In genomic region chr19:9014809-9015208, GRCh38 we compare ENCODE assay signal across 1 cellular context.
TF ChIP-seq lines count a peak whose summit lies in the region.

No MANE protein-coding gene starts in this region.

TF ChIP-seq in K562, 482 proteins besides CTCF, POLR2A, EP300 and RAD21 (continued from another document and continues in another):
- TF ChIP-seq CHAMP1 (IDR thresholded peaks at IDR 0.05), result no peak
- TF ChIP-seq LEF1 (IDR thresholded peaks at IDR 0.05), result peak; percentile 42; the same call in 1 of the 2 replicates
- no peak for TF ChIP-seq HSF4 (CRISPR knock-in tag; IDR thresholded peaks at IDR 0.05; ENCODE audit: borderline replicate concordance)
- TF ChIP-seq ZKSCAN8 (CRISPR knock-in tag; IDR thresholded peaks at IDR 0.05), result no peak
- no peak for TF ChIP-seq PHF8 (IDR thresholded peaks at IDR 0.05; ENCODE audit: borderline replicate concordance, low read length)
- no peak for TF ChIP-seq MAFF (IDR thresholded peaks at IDR 0.05; ENCODE audit: low read length)
- TF ChIP-seq USF1 (CRISPR knock-in tag; IDR thresholded peaks at IDR 0.05), result no peak
- no peak for TF ChIP-seq SMARCE1 (IDR thresholded peaks at IDR 0.05)
- TF ChIP-seq MED1 (CRISPR knock-in tag; IDR thresholded peaks at IDR 0.05; ENCODE audit: borderline replicate concordance), result no peak
- TF ChIP-seq E2F6 (IDR thresholded peaks at IDR 0.05; ENCODE audit: borderline replicate concordance in 1 of 2, extremely low read depth in 1 of 2, insufficient read depth in 1 of 2, insufficient read length in 1 of 2, low read depth in 1 of 2, low read length in 1 of 2, poor library complexity in 1 of 2, severe bottlenecking in 1 of 2), result no peak
- no peak for TF ChIP-seq NR2C2 (CRISPR knock-in tag; IDR thresholded peaks at IDR 0.05)
- peak; percentile 29; the same call in 1 of the 2 replicates for TF ChIP-seq NR2C2 (tag; IDR thresholded peaks at IDR 0.05)
- TF ChIP-seq ZNF449 (CRISPR knock-in tag; IDR thresholded peaks at IDR 0.05), result no peak
- no peak for TF ChIP-seq KAT8 (IDR thresholded peaks at IDR 0.05; ENCODE audit: low read depth)
- TF ChIP-seq ZNF699 (CRISPR knock-in tag; IDR thresholded peaks at IDR 0.05; ENCODE audit: insufficient replicate concordance), result no peak
- TF ChIP-seq HMG20A (CRISPR knock-in tag; conservative IDR thresholded peaks at IDR 0.05), result no peak
- no peak for TF ChIP-seq CBX3 (IDR thresholded peaks at IDR 0.05; ENCODE audit: borderline replicate concordance in 1 of 2, low read length in 2 of 2)
- no peak for TF ChIP-seq THRA (IDR thresholded peaks at IDR 0.05)
- no peak for TF ChIP-seq BRF1 (IDR thresholded peaks at IDR 0.05; ENCODE audit: borderline replicate concordance, extremely low read depth, insufficient read length)
- TF ChIP-seq CEBPZ (IDR thresholded peaks at IDR 0.05; ENCODE audit: borderline replicate concordance, low read depth, low read length), result no peak
- TF ChIP-seq PPARD (CRISPR knock-in tag; IDR thresholded peaks at IDR 0.05), result no peak
- TF ChIP-seq ZBTB12 (CRISPR knock-in tag; IDR thresholded peaks at IDR 0.05), result no peak
- TF ChIP-seq NEUROD1 (IDR thresholded peaks at IDR 0.05; ENCODE audit: borderline replicate concordance, low read depth, low read length, partially characterized antibody), result no peak
- TF ChIP-seq RUNX1 (IDR thresholded peaks at IDR 0.05; ENCODE audit: low read depth), result no peak
- TF ChIP-seq ZNF316 (IDR thresholded peaks at IDR 0.05), result no peak
- peak; percentile 31; the same call in 1 of the 2 replicates for TF ChIP-seq ZNF384 (IDR thresholded peaks at IDR 0.05; ENCODE audit: low read depth, low read length)
- no peak for TF ChIP-seq HEY1 (CRISPR knock-in tag; IDR thresholded peaks at IDR 0.05; ENCODE audit: borderline replicate concordance)
- no peak for TF ChIP-seq GMEB1 (CRISPR knock-in tag; IDR thresholded peaks at IDR 0.05)
- no peak for TF ChIP-seq PATZ1 (CRISPR knock-in tag; IDR thresholded peaks at IDR 0.05; ENCODE audit: borderline replicate concordance)
- TF ChIP-seq CBFA2T2 (conservative IDR thresholded peaks at IDR 0.05), result 0 out of 2 replicates have a peak, but pooled peaks have one; percentile 26
- TF ChIP-seq ZNF197 (CRISPR knock-in tag; IDR thresholded peaks at IDR 0.05; ENCODE audit: low read depth), result no peak
- TF ChIP-seq SREBF2 (CRISPR knock-in tag; IDR thresholded peaks at IDR 0.05), result no peak
- no peak for TF ChIP-seq ZBTB7A (IDR thresholded peaks at IDR 0.05; ENCODE audit: borderline replicate concordance, control insufficient read depth, low read depth, low read length)
- TF ChIP-seq ZZZ3 (IDR thresholded peaks at IDR 0.05), result no peak
- no peak for TF ChIP-seq MXD1 (CRISPR knock-in tag; IDR thresholded peaks at IDR 0.05; ENCODE audit: borderline replicate concordance, poor library complexity, severe bottlenecking)
- TF ChIP-seq ZNF785 (CRISPR knock-in tag; IDR thresholded peaks at IDR 0.05), result no peak
- no peak for TF ChIP-seq SLC30A9 (CRISPR knock-in tag; IDR thresholded peaks at IDR 0.05)
- no peak for TF ChIP-seq UBTF (IDR thresholded peaks at IDR 0.05; ENCODE audit: borderline replicate concordance in 1 of 2, low read depth in 2 of 2, low read length in 2 of 2)
- no peak for TF ChIP-seq C11orf30 (IDR thresholded peaks at IDR 0.05; ENCODE audit: low read depth)
- TF ChIP-seq ZFX (CRISPR knock-in tag; IDR thresholded peaks at IDR 0.05), result no peak
- no peak for TF ChIP-seq ZNF24 (IDR thresholded peaks at IDR 0.05)
- peak; percentile 38; the same call in 1 of the 2 replicates for TF ChIP-seq SOX6 (IDR thresholded peaks at IDR 0.05)
- no peak for TF ChIP-seq ZBTB9 (CRISPR knock-in tag; IDR thresholded peaks at IDR 0.05)
- TF ChIP-seq ESRRB (CRISPR knock-in tag; IDR thresholded peaks at IDR 0.05; ENCODE audit: borderline replicate concordance), result no peak
